ENCODE assay signal across 2 cellular contexts in the genomic region with DNA sequence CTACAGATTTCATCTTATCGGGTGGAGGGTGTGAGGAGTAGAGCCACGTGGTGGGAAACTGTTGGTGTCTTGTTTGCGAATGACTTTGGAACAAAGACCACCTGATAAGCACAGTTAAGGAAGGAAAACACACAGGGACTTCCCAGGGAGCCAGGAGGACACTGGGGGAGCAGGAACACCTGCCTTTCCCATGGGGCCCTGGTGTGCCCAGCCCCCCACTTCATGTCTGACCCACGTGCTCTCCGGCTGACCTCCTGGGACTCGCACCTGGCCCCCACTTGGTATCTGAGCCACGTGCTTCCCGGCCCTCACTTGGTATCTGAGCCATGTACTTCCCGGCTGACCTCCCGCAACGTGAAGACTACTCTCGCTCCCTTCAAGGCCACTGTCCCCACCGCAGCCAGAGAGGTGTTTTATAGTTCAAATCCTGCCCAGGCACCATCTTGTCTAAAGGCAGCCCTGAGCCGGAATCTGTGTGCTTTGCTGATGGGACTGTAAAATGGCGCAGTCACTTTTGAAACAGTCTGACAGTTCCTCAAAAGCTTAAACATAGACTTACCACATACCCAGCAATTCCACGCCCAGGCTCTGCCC.
TF ChIP-seq lines count a peak whose summit lies in the region.

No MANE protein-coding gene starts in this region.

TF ChIP-seq in H1, 55 proteins besides CTCF, POLR2A, EP300 and RAD21:
- TF ChIP-seq, protein P1, sequence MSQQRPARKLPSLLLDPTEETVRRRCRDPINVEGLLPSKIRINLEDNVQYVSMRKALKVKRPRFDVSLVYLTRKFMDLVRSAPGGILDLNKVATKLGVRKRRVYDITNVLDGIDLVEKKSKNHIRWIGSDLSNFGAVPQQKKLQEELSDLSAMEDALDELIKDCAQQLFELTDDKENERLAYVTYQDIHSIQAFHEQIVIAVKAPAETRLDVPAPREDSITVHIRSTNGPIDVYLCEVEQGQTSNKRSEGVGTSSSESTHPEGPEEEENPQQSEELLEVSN (IDR thresholded peaks at IDR 0.05): peak; percentile 74
- TF ChIP-seq, protein P2, sequence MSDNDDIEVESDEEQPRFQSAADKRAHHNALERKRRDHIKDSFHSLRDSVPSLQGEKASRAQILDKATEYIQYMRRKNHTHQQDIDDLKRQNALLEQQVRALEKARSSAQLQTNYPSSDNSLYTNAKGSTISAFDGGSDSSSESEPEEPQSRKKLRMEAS (IDR thresholded peaks at IDR 0.05): peak; percentile 89
- no peak for TF ChIP-seq KDM4A (IDR thresholded peaks at IDR 0.05; ENCODE audit: low read depth, low read length, severe bottlenecking)
TF ChIP-seq in H1: peak in this region for 2.

TF ChIP-seq in GM12891, 5 proteins besides CTCF, POLR2A, EP300 and RAD21:
- TF ChIP-seq PAX5 (IDR thresholded peaks at IDR 0.05; ENCODE audit: insufficient read depth, low read length, severe bottlenecking) (no peak), TAF1 (IDR thresholded peaks at IDR 0.05; ENCODE audit: low read depth, low read length) (no peak), POU2F2 (IDR thresholded peaks at IDR 0.05; ENCODE audit: low read depth, low read length) (no peak), POLR2AphosphoS5 (IDR thresholded peaks at IDR 0.05; ENCODE audit: low read depth, low read length) (no peak), SPI1 (IDR thresholded peaks at IDR 0.05; ENCODE audit: low read depth, low read length) (no peak)
